Comparison of ENCODE assay signal across 27 cellular contexts in genomic region chr14:57970594-57970993, GRCh38.
"Had no signal": no experiment of that assay in that cellular context is flagged by ENCODE, and none has a peak within 500 bp of the region (broad histone marks: within the 10 kb centered on the region; RNA-seq: fewer than 3 reads in every experiment).

No MANE protein-coding gene starts in this region.

- H3K9me3 ChIP-seq: body of pancreas, breast epithelium, MG63, SJCRH30 had no signal

- FAIRE-seq: astrocyte had no signal

- ATAC-seq: activated CD8-positive, alpha-beta T cell treated with anti-CD3 and anti-CD28 coated beads for 36 hours; activated T-cell treated with anti-CD3 and anti-CD28 coated beads, Interleukin-2, amount 50 U/mL, for 72 hours; body of pancreas had no signal

- DNase-seq: activated CD4-positive, alpha-beta T cell treated with anti-CD3 and anti-CD28 coated beads, Interleukin-2, amount 10 ng/mL, durations not matched to agents 24 days and 14 days; activated CD4-positive, alpha-beta T cell treated with anti-CD3 and anti-CD28 coated beads, Interleukin-2, amount 50 U/mL, for 4 hours; activated CD8-positive, alpha-beta T cell treated with anti-CD3 and anti-CD28 coated beads for 36 hours; activated effector memory CD4-positive, alpha-beta T cell treated with anti-CD3 and anti-CD28 coated beads, Interleukin-2, amount 50 U/mL, for 16 hours; activated naive CD4-positive, alpha-beta T cell; activated naive CD4-positive, alpha-beta T cell treated with anti-CD3 and anti-CD28 coated beads, Interleukin-2, amount 50 U/mL, for 16 hours; activated naive CD8-positive, alpha-beta T cell treated with anti-CD3 and anti-CD28 coated beads for 36 hours; activated T-cell treated with anti-CD3 and anti-CD28 coated beads, Interleukin-2, amount 50 U/mL, for 1 hour; activated T-cell treated with anti-CD3 and anti-CD28 coated beads, Interleukin-2, amount 50 U/mL, for 72 hours; amniotic stem cell; body of pancreas; Kasumi-1; KG1; MG63; NCI-H1048; NCI-H1417; NCI-H187 treated with DMSO at 0.1 percent for 48 hours; NCI-H2081; NCI-H345; NCI-H524 treated with DMSO at 0.1 percent for 48 hours; OCI-M1; SHP77; T1000 had no signal

- H3K27me3 ChIP-seq: body of pancreas, breast epithelium, MG63, SJCRH30 had no signal

- H3K4me3 ChIP-seq: body of pancreas, breast epithelium, MG63, SJCRH30, SK-N-MC had no signal

- H3K4me1 ChIP-seq: body of pancreas, breast epithelium had no signal

- H3K27ac ChIP-seq: body of pancreas, breast epithelium, SJCRH30, SK-N-MC had no signal

- H3K36me3 ChIP-seq: breast epithelium, MG63, SJCRH30 had no signal
